Comparison of ENCODE assay signal across 1 cellular context in the genomic region with DNA sequence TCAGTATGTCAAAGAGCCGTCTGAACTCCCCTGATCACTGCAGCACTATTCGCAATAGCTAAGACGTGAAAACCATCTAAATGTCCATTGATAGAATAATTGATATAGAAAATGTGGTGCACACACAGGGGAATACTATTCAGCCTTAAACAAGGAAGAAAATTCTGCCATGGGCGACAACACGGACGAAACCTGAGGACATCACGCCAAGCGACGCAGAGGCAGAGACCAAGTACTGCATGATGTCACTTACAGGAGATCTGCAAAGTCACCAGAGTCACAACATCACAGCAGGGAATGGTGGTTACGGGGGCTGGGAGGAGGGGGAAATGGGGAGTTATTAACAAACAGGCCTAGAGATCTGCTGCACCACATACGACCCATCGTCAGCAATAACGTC.
TF ChIP-seq lines count a peak whose summit lies in the region.
"Not testable (repeated sequence)": the region's sequence is repeated elsewhere in the genome, so short reads cannot be mapped to it uniquely, and the experiment has no call there.

No MANE protein-coding gene starts in this region.

TF ChIP-seq in K562, 482 proteins besides CTCF, POLR2A, EP300 and RAD21:
- 0 out of 2 replicates have a peak, but pooled peaks have one; percentile 26 for TF ChIP-seq NFE2 (IDR thresholded peaks at IDR 0.05; ENCODE audit: low read depth)
- not testable (repeated sequence) for TF ChIP-seq ATF1 (CRISPR knock-in tag; IDR thresholded peaks at IDR 0.05)
- TF ChIP-seq ATF1 (tag; IDR thresholded peaks at IDR 0.05), result 0 out of 2 replicates have a peak, but pooled peaks have one; percentile 14
- peak; percentile 95 for TF ChIP-seq ZNF146 (CRISPR knock-in tag; IDR thresholded peaks at IDR 0.05; ENCODE audit: unreplicated experiment)
- TF ChIP-seq GABPA (tag; conservative IDR thresholded peaks at IDR 0.05; ENCODE audit: low read depth), result 0 out of 2 replicates have a peak, but pooled peaks have one; percentile 0
- TF ChIP-seq CREM (IDR thresholded peaks at IDR 0.05; ENCODE audit: low read depth), result peak; percentile 74
- TF ChIP-seq ATF7 (IDR thresholded peaks at IDR 0.05), result peak; percentile 39; the same call in 1 of the 2 replicates
- TF ChIP-seq, protein P1, sequence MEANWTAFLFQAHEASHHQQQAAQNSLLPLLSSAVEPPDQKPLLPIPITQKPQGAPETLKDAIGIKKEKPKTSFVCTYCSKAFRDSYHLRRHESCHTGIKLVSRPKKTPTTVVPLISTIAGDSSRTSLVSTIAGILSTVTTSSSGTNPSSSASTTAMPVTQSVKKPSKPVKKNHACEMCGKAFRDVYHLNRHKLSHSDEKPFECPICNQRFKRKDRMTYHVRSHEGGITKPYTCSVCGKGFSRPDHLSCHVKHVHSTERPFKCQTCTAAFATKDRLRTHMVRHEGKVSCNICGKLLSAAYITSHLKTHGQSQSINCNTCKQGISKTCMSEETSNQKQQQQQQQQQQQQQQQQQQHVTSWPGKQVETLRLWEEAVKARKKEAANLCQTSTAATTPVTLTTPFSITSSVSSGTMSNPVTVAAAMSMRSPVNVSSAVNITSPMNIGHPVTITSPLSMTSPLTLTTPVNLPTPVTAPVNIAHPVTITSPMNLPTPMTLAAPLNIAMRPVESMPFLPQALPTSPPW (CRISPR knock-in tag; IDR thresholded peaks at IDR 0.05), result peak; percentile 31; the same call in 1 of the 2 replicates
